23 cellular contexts compared by ENCODE assay signal in genomic region chr7:40580776-40581175, GRCh38.
"Had no signal": no experiment of that assay in that cellular context is flagged by ENCODE, and none has a peak within 500 bp of the region (broad histone marks: within the 10 kb centered on the region; RNA-seq: fewer than 3 reads in every experiment).

No MANE protein-coding gene starts in this region.

- FAIRE-seq: colon, islet of Langerhans, urothelium cell line had no signal

- H3K9me3 ChIP-seq: gastroesophageal sphincter, prostate gland, right atrium auricular region, thyroid gland had no signal

- H3K27me3 ChIP-seq: dorsolateral prefrontal cortex, foreskin keratinocyte, gastroesophageal sphincter, heart left ventricle, hepatocyte, left lung, right atrium auricular region, stomach, thyroid gland had no signal

- H3K36me3 ChIP-seq: gastroesophageal sphincter, heart left ventricle, left lung, prostate gland, right atrium auricular region, stomach, thyroid gland had no signal

- H2AFZ ChIP-seq: hepatocyte had no signal

- H3K4me3 ChIP-seq: dorsolateral prefrontal cortex, gastroesophageal sphincter, heart left ventricle, hepatocyte, left lung, prostate gland, right atrium auricular region, stomach, thyroid gland had no signal

- DNase-seq: dorsolateral prefrontal cortex; effector CD4-positive, alpha-beta T cell; foreskin keratinocyte; heart left ventricle; left cardiac atrium; left lung; naive thymus-derived CD8-positive, alpha-beta T cell; nephron progenitor cell; nucleus accumbens; stimulated activated CD4-positive, alpha-beta T cell treated with anti-CD3 and anti-CD28 coated beads, Interleukin-2, amount 100 ng/mL, for 24 hours; stimulated activated CD4-positive, alpha-beta T cell treated with anti-CD3 and anti-CD28 coated beads, Interleukin-4, amount 100 ng/mL, for 24 hours; stimulated activated naive CD4-positive, alpha-beta T cell treated with Interleukin-2 at 50 U/mL for 16 hours; stomach; thyroid gland had no signal

- H3K27ac ChIP-seq: dorsolateral prefrontal cortex, foreskin keratinocyte, gastroesophageal sphincter, heart left ventricle, hepatocyte, left lung, prostate gland, right atrium auricular region, stomach, thyroid gland had no signal

- ATAC-seq: foreskin keratinocyte; gastroesophageal sphincter; heart left ventricle; left cardiac atrium; left lung; naive thymus-derived CD8-positive, alpha-beta T cell; sciatic nerve; stimulated activated effector memory CD8-positive, alpha-beta T cell treated with anti-CD3 and anti-CD28 coated beads, Interleukin-12 subunit alpha, Interleukin-12 subunit beta, amount 100 ng/mL, for 72 hours had no signal

- H3K79me2 ChIP-seq: hepatocyte had no signal

- H3K4me1 ChIP-seq: gastroesophageal sphincter, heart left ventricle, left lung, prostate gland, right atrium auricular region, stomach, thyroid gland had no signal

- H3K4me2 ChIP-seq: hepatocyte had no signal
